Comparison of ENCODE assay signal across 1 cellular context in the genomic region with DNA sequence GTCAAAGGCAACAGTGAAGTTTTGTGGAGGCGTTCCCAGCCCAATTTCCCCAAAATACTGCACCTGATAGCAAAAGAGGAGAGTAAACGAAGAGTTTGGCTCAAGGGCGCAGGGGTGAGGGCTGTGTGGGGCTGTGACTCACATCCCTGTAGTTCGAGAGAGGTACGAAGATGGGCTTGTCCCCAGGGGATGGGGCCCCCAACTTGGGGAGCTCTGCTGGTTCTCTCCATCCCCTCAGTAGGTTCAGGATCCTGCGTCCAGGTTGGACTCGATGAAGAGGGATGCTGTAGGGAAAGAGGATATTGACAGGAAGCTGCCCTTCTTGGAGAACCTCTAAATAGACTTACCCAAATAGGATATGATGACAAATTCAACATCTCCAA.
TF ChIP-seq lines count a peak whose summit lies in the region.

No MANE protein-coding gene starts in this region.

TF ChIP-seq in WTC11, 78 proteins besides CTCF, POLR2A, EP300 and RAD21:
- TF ChIP-seq, protein P1, sequence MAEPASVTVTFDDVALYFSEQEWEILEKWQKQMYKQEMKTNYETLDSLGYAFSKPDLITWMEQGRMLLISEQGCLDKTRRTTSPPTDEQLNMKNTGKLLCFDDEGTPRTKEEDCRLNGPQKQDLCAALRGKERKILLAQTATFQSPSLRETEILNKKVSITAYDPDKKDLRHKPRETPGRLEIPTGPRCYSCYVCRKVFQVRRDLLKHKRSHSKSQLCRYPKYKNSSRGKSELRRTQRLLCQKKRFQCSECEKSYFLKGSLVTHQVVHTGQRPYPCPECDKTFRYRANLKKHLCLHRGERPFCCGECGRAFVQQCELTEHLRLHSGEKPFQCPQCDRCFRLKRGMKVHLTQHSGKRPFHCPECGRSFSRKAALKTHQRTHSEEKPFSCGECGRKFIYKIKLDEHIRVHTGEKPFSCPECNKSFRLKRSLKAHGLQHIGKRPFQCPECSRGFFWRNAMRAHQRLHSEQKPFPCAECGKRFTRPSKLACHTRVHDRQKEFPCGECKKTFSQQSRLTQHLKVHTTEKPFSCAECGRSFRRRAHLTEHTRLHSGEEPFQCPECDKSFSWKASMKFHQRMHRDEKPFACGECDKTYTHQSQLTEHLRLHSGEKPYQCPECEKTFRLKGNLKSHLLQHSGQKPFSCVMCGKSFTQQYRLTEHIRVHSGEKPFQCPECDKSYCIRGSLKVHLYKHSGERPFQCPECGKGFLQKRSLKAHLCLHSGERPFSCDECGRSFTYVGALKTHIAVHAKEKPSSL (CRISPR knock-in tag; conservative IDR thresholded peaks at IDR 0.05) = no peak
- TF ChIP-seq ZNF281 (CRISPR knock-in tag; IDR thresholded peaks at IDR 0.05) (no peak), ZNF263 (CRISPR knock-in tag; IDR thresholded peaks at IDR 0.05; ENCODE audit: low read depth) (no peak), ZNF396 (CRISPR knock-in tag; IDR thresholded peaks at IDR 0.05; ENCODE audit: borderline replicate concordance) (no peak), PRDM15 (CRISPR knock-in tag; IDR thresholded peaks at IDR 0.05) (no peak), CREB1 (CRISPR knock-in tag; IDR thresholded peaks at IDR 0.05) (no peak), EMX1 (CRISPR knock-in tag; IDR thresholded peaks at IDR 0.05) (no peak)
TF ChIP-seq in WTC11: peak in this region for 0.
